Comparison of ENCODE assay signal across 9 cellular contexts in the genomic region with DNA sequence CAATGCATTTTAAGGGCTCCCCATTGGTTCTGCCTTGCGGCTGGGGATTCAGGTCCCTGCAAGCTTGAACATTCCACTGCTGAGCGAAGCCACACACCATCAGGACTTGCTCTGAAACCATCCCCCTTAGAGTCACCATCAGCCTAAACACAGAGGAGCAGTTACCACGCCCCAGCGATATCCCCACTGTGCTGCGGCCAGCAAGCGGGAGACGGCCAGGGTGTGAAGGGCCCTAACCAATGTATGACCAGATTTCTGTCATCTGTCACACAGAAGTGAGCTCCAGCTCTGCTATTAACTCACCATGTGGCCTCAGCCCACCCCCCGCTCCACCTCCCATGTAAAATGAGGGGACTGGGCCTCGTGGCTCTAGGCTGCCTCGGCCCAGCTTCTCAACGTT. TPM values are rescaled to one million over a fixed set of nuclear protein-coding genes. Genes with fewer than 3 reads are reported as not detected.
DNase-seq lines count a peak whose midpoint lies in the region; ATAC-seq and TF ChIP-seq lines count a peak whose summit lies in the region.
"Had no signal": no experiment of that assay in that cellular context is flagged by ENCODE, and none has a peak within 500 bp of the region (broad histone marks: within the 10 kb centered on the region; RNA-seq: fewer than 3 reads in every experiment).

No MANE protein-coding gene starts in this region.

- TF ChIP-seq CTCF in left lung (IDR thresholded peaks at IDR 0.05), result no peak

- intact Hi-C loops in naive thymus-derived CD4-positive, alpha-beta T cell (cut with micrococcal nuclease), result loop anchor here in 1 of 2 donors (1.0 to 2.0 kb wide), 3 partner anchors 9 to 15 kb away; no protein-coding TSS in a partner anchor
- intact Hi-C loops in left lung (cut with DNase I), result no loop called here

- CTCF ChIA-PET in HEK293T (lab: Yijun Ruan, JAX), result no interaction called here
- CTCF ChIA-PET in naive thymus-derived CD4-positive, alpha-beta T cell (lab: Charles Lee), result interaction anchor here (1.0 to 1.8 kb wide), 5 partner anchors 10 to 32 kb away, joined by 3 to 4 read pairs (median 3); a partner anchor contains a TSS

- no peaks in the 10 kb centered on the region for H3K9me3 Mint-ChIP-seq in CD4-positive, CD25-positive, alpha-beta regulatory T cell
- no peaks in the 10 kb centered on the region for H3K9me3 Mint-ChIP-seq in activated naive CD8-positive, alpha-beta T cell treated with anti-CD3 and anti-CD28 coated beads, Interleukin-2, amount 10 ng/mL, durations not matched to agents 7 days and 5 days
- no peaks in the 10 kb centered on the region for H3K9me3 Mint-ChIP-seq in naive thymus-derived CD4-positive, alpha-beta T cell

- POLR2A ChIA-PET in HEK293T (lab: Yijun Ruan, JAX), result no interaction called here
- POLR2A ChIA-PET in activated naive CD8-positive, alpha-beta T cell treated with anti-CD3 and anti-CD28 coated beads, Interleukin-2, amount 10 ng/mL, durations not matched to agents 7 days and 5 days (lab: Charles Lee), result interaction anchor here (1.1 to 1.3 kb wide), 5 partner anchors 9 to 28 kb away, joined by 3 to 8 read pairs (median 4); no protein-coding TSS in a partner anchor
- POLR2A ChIA-PET in naive thymus-derived CD4-positive, alpha-beta T cell (lab: Charles Lee), result interaction anchor here (0.8 to 22.3 kb wide), 9 partner anchors 8 to 38 kb away, joined by 3 to 328 read pairs (median 7); a partner anchor contains a TSS

- no peaks in the 10 kb centered on the region for H3K27me3 Mint-ChIP-seq in CD4-positive, CD25-positive, alpha-beta regulatory T cell
- no peaks in the 10 kb centered on the region for H3K27me3 Mint-ChIP-seq in activated naive CD8-positive, alpha-beta T cell treated with anti-CD3 and anti-CD28 coated beads, Interleukin-2, amount 10 ng/mL, durations not matched to agents 7 days and 5 days
- H3K27me3 Mint-ChIP-seq in naive thymus-derived CD4-positive, alpha-beta T cell, result no peaks in the 10 kb centered on the region

- peaks cover 19% of the 10 kb centered on the region for H3K36me3 ChIP-seq in CD4-positive, CD25-positive, alpha-beta regulatory T cell (ENCODE audit: control insufficient read depth, insufficient read depth, low read length)
- peaks cover 0 to 15% (median 0%) of the 10 kb centered on the region in 3 experiments for H3K36me3 ChIP-seq in naive thymus-derived CD4-positive, alpha-beta T cell (ENCODE audit: control insufficient read depth in 2 of 3, insufficient read depth in 3 of 3, low read length in 3 of 3)
- no peaks in the 10 kb centered on the region for H3K36me3 ChIP-seq in left lung
- H3K36me3 ChIP-seq: esophagus muscularis mucosa had no signal

- H3K27me3 ChIP-seq in CD4-positive, CD25-positive, alpha-beta regulatory T cell (ENCODE audit: control insufficient read depth, insufficient read depth, low read length), result no peaks in the 10 kb centered on the region
- H3K27me3 ChIP-seq in naive thymus-derived CD4-positive, alpha-beta T cell (ENCODE audit: control insufficient read depth in 2 of 2, insufficient read depth in 2 of 2, low read length in 2 of 2), result no peaks in the 10 kb centered on the region
- no peaks in the 10 kb centered on the region for H3K27me3 ChIP-seq in left lung
- H3K27me3 ChIP-seq: esophagus muscularis mucosa had no signal

- H3K4me1 Mint-ChIP-seq in CD4-positive, CD25-positive, alpha-beta regulatory T cell, result peaks cover 17 to 97% (median 70%) of the 10 kb centered on the region in 4 donors
- peaks cover 70% of the 10 kb centered on the region for H3K4me1 Mint-ChIP-seq in activated naive CD8-positive, alpha-beta T cell treated with anti-CD3 and anti-CD28 coated beads, Interleukin-2, amount 10 ng/mL, durations not matched to agents 7 days and 5 days
- H3K4me1 Mint-ChIP-seq in naive thymus-derived CD4-positive, alpha-beta T cell, result peaks cover 65 to 98% (median 89%) of the 10 kb centered on the region in 7 donors

- peaks cover 99% of the 10 kb centered on the region for H3K4me1 ChIP-seq in CD4-positive, CD25-positive, alpha-beta regulatory T cell (ENCODE audit: control insufficient read depth, insufficient read depth, low read length, poor library complexity, severe bottlenecking)
- peaks cover 89 to 90% of the 10 kb centered on the region in 2 donors for H3K4me1 ChIP-seq in naive thymus-derived CD4-positive, alpha-beta T cell (ENCODE audit: control insufficient read depth in 2 of 2, insufficient read depth in 2 of 2, low read length in 2 of 2)
- peaks cover 9 to 69% of the 10 kb centered on the region in 2 donors for H3K4me1 ChIP-seq in left lung

- ATAC-seq in CD4-positive, CD25-positive, alpha-beta regulatory T cell (ENCODE audit: low read depth in 2 of 2), result no peak
- ATAC-seq in activated naive CD8-positive, alpha-beta T cell treated with anti-CD3 and anti-CD28 coated beads, Interleukin-2, amount 10 ng/mL, durations not matched to agents 7 days and 5 days (ENCODE audit: low read depth), result no peak
- no peak for ATAC-seq in naive thymus-derived CD4-positive, alpha-beta T cell
- no peak for ATAC-seq in left lung

- peak overlapping the region; percentile 5 to 81 (median 72) for H3K4me3 Mint-ChIP-seq in CD4-positive, CD25-positive, alpha-beta regulatory T cell
- peak overlapping the region; percentile 28 for H3K4me3 Mint-ChIP-seq in activated naive CD8-positive, alpha-beta T cell treated with anti-CD3 and anti-CD28 coated beads, Interleukin-2, amount 10 ng/mL, durations not matched to agents 7 days and 5 days
- H3K4me3 Mint-ChIP-seq in naive thymus-derived CD4-positive, alpha-beta T cell, result peak overlapping the region; percentile 56 to 92 (median 74)

- no peaks in the 10 kb centered on the region for H3K9me3 ChIP-seq in CD4-positive, CD25-positive, alpha-beta regulatory T cell (ENCODE audit: control insufficient read depth in 2 of 2, low read length in 2 of 2)
- H3K9me3 ChIP-seq in naive thymus-derived CD4-positive, alpha-beta T cell (ENCODE audit: control insufficient read depth in 2 of 3, low read length in 3 of 3), result no peaks in the 10 kb centered on the region
- no peaks in the 10 kb centered on the region for H3K9me3 ChIP-seq in left lung
- H3K9me3 ChIP-seq: esophagus muscularis mucosa had no signal

- H3K27ac Mint-ChIP-seq in CD4-positive, CD25-positive, alpha-beta regulatory T cell, result peak overlapping the region; percentile 92 to 96 (median 93)
- H3K27ac Mint-ChIP-seq in activated naive CD8-positive, alpha-beta T cell treated with anti-CD3 and anti-CD28 coated beads, Interleukin-2, amount 10 ng/mL, durations not matched to agents 7 days and 5 days, result peak overlapping the region; percentile 61
- H3K27ac Mint-ChIP-seq in naive thymus-derived CD4-positive, alpha-beta T cell, result peak overlapping the region; percentile 12 to 93 (median 84)

- DNase-seq in CD4-positive, CD25-positive, alpha-beta regulatory T cell, result no peak
- DNase-seq in HEK293T (ENCODE audit: extremely low spot score), result no peak
- no peak for DNase-seq in activated naive CD8-positive, alpha-beta T cell treated with anti-CD3 and anti-CD28 coated beads, Interleukin-2, amount 10 ng/mL, durations not matched to agents 7 days and 5 days
- DNase-seq in naive thymus-derived CD4-positive, alpha-beta T cell, result no peak
- no peak for DNase-seq in DMS153 (lab: John Stamatoyannopoulos, UW)
- no peak for DNase-seq in stimulated activated CD4-positive, alpha-beta T cell treated with anti-CD3 and anti-CD28 coated beads, Interleukin-4, amount 100 ng/mL, for 1 hour
- DNase-seq in GM19238 (ENCODE audit: insufficient read length, low spot score), result no peak
- no peak for DNase-seq in left lung

- H3K4me3 ChIP-seq in CD4-positive, CD25-positive, alpha-beta regulatory T cell (ENCODE audit: low read depth, low read length), result peak overlapping the region; percentile 64
- peak overlapping the region; percentile 24 for H3K4me3 ChIP-seq in naive thymus-derived CD4-positive, alpha-beta T cell (ENCODE audit: low read length)
- H3K4me3 ChIP-seq in left lung, result no peak overlapping the region
- H3K4me3 ChIP-seq: esophagus muscularis mucosa had no signal

- H3K36me3 Mint-ChIP-seq in CD4-positive, CD25-positive, alpha-beta regulatory T cell, result peaks cover 12% of the 10 kb centered on the region
- H3K36me3 Mint-ChIP-seq in activated naive CD8-positive, alpha-beta T cell treated with anti-CD3 and anti-CD28 coated beads, Interleukin-2, amount 10 ng/mL, durations not matched to agents 7 days and 5 days, result peaks cover 19% of the 10 kb centered on the region
- H3K36me3 Mint-ChIP-seq in naive thymus-derived CD4-positive, alpha-beta T cell, result peaks cover 0 to 12% (median 5%) of the 10 kb centered on the region in 5 donors

- H3K27ac ChIP-seq in CD4-positive, CD25-positive, alpha-beta regulatory T cell (ENCODE audit: insufficient read depth, low read length, poor library complexity, severe bottlenecking), result peak overlapping the region; percentile 96
- H3K27ac ChIP-seq in naive thymus-derived CD4-positive, alpha-beta T cell (ENCODE audit: low read depth, low read length), result peak overlapping the region; percentile 60
- no peak overlapping the region for H3K27ac ChIP-seq in left lung

TF ChIP-seq in HEK293T, 16 proteins besides CTCF, POLR2A, EP300 and RAD21:
- TF ChIP-seq FOXA1 (IDR thresholded peaks at IDR 0.05) (no peak), L3MBTL2 (conservative IDR thresholded peaks at IDR 0.05) (peak; percentile 36)

RNA-seq across cellular contexts. Expression of a gene that starts 29.6 kb away (rescaled TPM):
- total RNA-seq in CD4-positive, CD25-positive, alpha-beta regulatory T cell, result 466 TPM
- polyA plus RNA-seq in CD4-positive, CD25-positive, alpha-beta regulatory T cell, result 10 to 100 TPM; 25.9 to 35.6 (median 31.0) TPM
- total RNA-seq in activated naive CD8-positive, alpha-beta T cell treated with anti-CD3 and anti-CD28 coated beads, Interleukin-2, amount 10 ng/mL, durations not matched to agents 7 days and 5 days, result 100 to 1,000 TPM; 206 to 209 TPM
- 100 to 1,000 TPM; 189 to 324 (median 277) TPM for total RNA-seq in naive thymus-derived CD4-positive, alpha-beta T cell
- 10 to 100 TPM; 23.6 to 44.9 TPM for polyA plus RNA-seq in naive thymus-derived CD4-positive, alpha-beta T cell
- 10 to 100 TPM; 31.5 to 41.8 TPM for total RNA-seq in left lung

Comparison
In these comparisons a context has a peak if more than half of its experiments do, and no peak if none do; other contexts are left out.
1. H3K27ac ChIP-seq: peak in CD4-positive, CD25-positive, alpha-beta regulatory T cell (single experiment) and naive thymus-derived CD4-positive, alpha-beta T cell (single experiment); none in left lung (0 of 2).
2. H3K4me3 ChIP-seq: peak in CD4-positive, CD25-positive, alpha-beta regulatory T cell (single experiment) and naive thymus-derived CD4-positive, alpha-beta T cell (single experiment); none in left lung (0 of 2).
3. RNA of a gene that starts 29.6 kb away (total RNA-seq): 466 TPM in CD4-positive, CD25-positive, alpha-beta regulatory T cell (single experiment), 189 to 324 TPM in naive thymus-derived CD4-positive, alpha-beta T cell and 206 to 209 TPM in activated naive CD8-positive, alpha-beta T cell treated with anti-CD3 and anti-CD28 coated beads, Interleukin-2, amount 10 ng/mL, durations not matched to agents 7 days and 5 days; 31.5 to 41.8 TPM in left lung; every median in the first group is over 4 times any median in the second.
4. Peak in every context shown above with its lines, with median percentiles within 50 percentile points of each other: H3K27ac Mint-ChIP-seq and H3K4me3 Mint-ChIP-seq.